Comparison of ENCODE assay signal across 8 cellular contexts in genomic region chr17:17682293-17682736, GRCh38. TPM values are rescaled to one million over a fixed set of nuclear protein-coding genes. Genes with fewer than 3 reads are reported as not detected.
DNase-seq lines count a peak whose midpoint lies in the region; ATAC-seq, FAIRE-seq and TF ChIP-seq lines count a peak whose summit lies in the region.

No MANE protein-coding gene starts in this region.

- H3K27me3 ChIP-seq in keratinocyte (ENCODE audit: control insufficient read depth, extremely low read depth, insufficient read depth, low read length) (no peaks in the 10 kb centered on the region), spleen (replicated peaks in 1 of 7) (no peaks in the 10 kb centered on the region)

- H3K36me3 ChIP-seq in keratinocyte (ENCODE audit: control insufficient read depth in 2 of 2, extremely low read depth in 1 of 2, insufficient read depth in 2 of 2, low read length in 2 of 2) (no peaks in the 10 kb centered on the region), spleen (no peaks in the 10 kb centered on the region)

- no peaks in the 10 kb centered on the region for H3K9me1 ChIP-seq in keratinocyte (ENCODE audit: control insufficient read depth, extremely low read depth, insufficient read depth, low read length)

- peaks cover 51% of the 10 kb centered on the region for H3K79me2 ChIP-seq in keratinocyte (ENCODE audit: control insufficient read depth, insufficient read depth, low read length)

- no peak for FAIRE-seq in keratinocyte (lab: Jason Lieb, UNC)

- H3K27ac Mint-ChIP-seq in T-helper 17 cell (peak overlapping the region; percentile 91), brain (peak overlapping the region; percentile 60 to 99 (median 93))

- peaks cover 43% of the 10 kb centered on the region for H3K4me1 ChIP-seq in keratinocyte (ENCODE audit: control insufficient read depth, extremely low read depth, insufficient read depth, low read length)
- peaks cover 22 to 70% (median 46%) of the 10 kb centered on the region in 6 donors for H3K4me1 ChIP-seq in spleen

- no peak for TF ChIP-seq POLR2A in spleen (IDR thresholded peaks at IDR 0.05)

- dilution Hi-C loops in keratinocyte (cut with MboI; ENCODE audit: extremely low pct_ligation_motif_present, low sequenced_read_pairs): no loop called here

- H3K36me3 Mint-ChIP-seq in T-helper 17 cell (ENCODE audit: low read depth) (no peaks in the 10 kb centered on the region), brain (peaks cover 2% of the 10 kb centered on the region)

- peaks cover 5% of the 10 kb centered on the region for H3K27me3 Mint-ChIP-seq in T-helper 17 cell
- peaks cover 9% of the 10 kb centered on the region for H3K27me3 Mint-ChIP-seq in brain

- peaks cover 8% of the 10 kb centered on the region for H4K20me1 ChIP-seq in keratinocyte (ENCODE audit: control insufficient read depth, extremely low read depth, insufficient read depth, low read length)

- H2AFZ ChIP-seq in keratinocyte (ENCODE audit: control insufficient read depth, low read length): no peak overlapping the region

- ATAC-seq in HG03139 (IDR thresholded peaks at IDR 0.05; ENCODE audit: unreplicated experiment) (peak; percentile 35), T-helper 17 cell (peak; percentile 21), HG03457 (IDR thresholded peaks at IDR 0.05; ENCODE audit: unreplicated experiment) (no peak)

- TF ChIP-seq CTCF in brain (conservative IDR thresholded peaks at IDR 0.05): peak in 1 of 2 experiments; percentile 9
- TF ChIP-seq CTCF in keratinocyte (optimal IDR thresholded peaks at IDR 0.05 in 1 of 3, IDR thresholded peaks at IDR 0.05 in 1 of 3, conservative IDR thresholded peaks at IDR 0.05 in 1 of 3; ENCODE audit: extremely low read depth in 1 of 3, insufficient read depth in 2 of 3, low read length in 3 of 3): no peak
- TF ChIP-seq CTCF in spleen (IDR thresholded peaks at IDR 0.05 in 8 of 11, conservative IDR thresholded peaks at IDR 0.05 in 3 of 11): peak in 1 of 11 experiments; percentile 22

- H3K4me1 Mint-ChIP-seq in T-helper 17 cell: peaks cover 23% of the 10 kb centered on the region
- H3K4me1 Mint-ChIP-seq in brain: peaks cover 48% of the 10 kb centered on the region

- peak overlapping the region; percentile 91 for H3K9ac ChIP-seq in keratinocyte (ENCODE audit: control insufficient read depth, extremely low read depth, insufficient read depth, low read length)

- H3K4me3 Mint-ChIP-seq in T-helper 17 cell (peak overlapping the region; percentile 93), brain (peak overlapping the region; percentile 90 to 96 (median 92))

- intact Hi-C loops in spleen (cut with DNase I; ENCODE audit: low total_unique reads): loop anchor here (10.0 kb wide), 1 partner anchor 352 kb away; the partner anchor contains the start of genes ATPAF2 and GID4

- H3K4me3 ChIP-seq in keratinocyte (ENCODE audit: control insufficient read depth in 2 of 3, extremely low read depth in 1 of 3, insufficient read depth in 2 of 3, low read depth in 1 of 3, low read length in 3 of 3) (peak overlapping the region; percentile 77 to 87 (median 84)), spleen (peak overlapping the region; percentile 66 to 93 (median 81))

- peaks cover 0 to 3% (median 0%) of the 10 kb centered on the region in 5 experiments for H3K9me3 Mint-ChIP-seq in brain

- H3K27ac ChIP-seq in keratinocyte (ENCODE audit: control insufficient read depth, insufficient read depth, low read length) (peak overlapping the region; percentile 87), spleen (peak overlapping the region; percentile 90 to 96 (median 94))

- peak overlapping the region; percentile 95 for H3K4me2 ChIP-seq in keratinocyte (ENCODE audit: control insufficient read depth, extremely low read depth, insufficient read depth, low read depth, low read length)

- 0 to 1% (median 0%) methylated on average over 13 to 49 of the region's 49 CpGs for WGBS in spleen, 5 donors

- H3K9me3 ChIP-seq in T-helper 17 cell (ENCODE audit: control insufficient read depth, low read length, poor library complexity, severe bottlenecking) (no peaks in the 10 kb centered on the region), keratinocyte (ENCODE audit: control insufficient read depth, low read depth, low read length) (no peaks in the 10 kb centered on the region), spleen (no peaks in the 10 kb centered on the region)

- DNase-seq in NCI-H748 (lab: John Stamatoyannopoulos, UW; ENCODE audit: unreplicated experiment) (peak; percentile 62), NCI-H748 treated with DMSO at 0.1 percent for 48 hours (lab: John Stamatoyannopoulos, UW) (no peak), T-helper 17 cell (peak; percentile 21 to 33 (median 28)), keratinocyte (ENCODE audit: low read depth, low spot score) (no peak), spleen (peak; percentile 92)

RNA-seq across cellular contexts. Expression of gene RAI1, which starts 1.1 kb away (rescaled TPM):
- total RNA-seq in T-helper 17 cell (10 to 100 TPM; 18.4 to 18.6 TPM), spleen (10 to 100 TPM; 28.9 to 61.9 (median 40.3) TPM)
- polyA plus RNA-seq in brain (ENCODE audit: insufficient read depth, low read depth, low replicate concordance) (22.1 TPM), keratinocyte (2.6 to 3.8 TPM (median 3.2 TPM) in 3 replicates), spleen (10 to 100 TPM in 1 of 3 donors, 1 to 10 TPM in 2; 5.4 to 19.7 (median 6.1) TPM)
- polyA plus RNA-seq in keratinocyte (2011; ENCODE audit: low read depth): 4.4 TPM
- polyA plus RNA-seq in keratinocyte (2011; cell fraction: cytosol; rRNA removed): 1.5 and 4.3 TPM in 2 replicates
- polyA plus RNA-seq in keratinocyte (2011; cell fraction: nucleus; rRNA removed): 12.7 and 22.4 TPM in 2 replicates
- 7.9 and 17.1 TPM in 2 replicates for polyA plus RNA-seq in keratinocyte (2012; ENCODE audit: low replicate concordance)
- polyA minus RNA-seq in keratinocyte: 7.0 to 17.7 TPM (median 7.2 TPM) in 3 replicates
- polyA minus RNA-seq in keratinocyte (2011; cell fraction: cytosol; rRNA and poly(A)+ RNA removed): 12.1 TPM
- 16.7 and 20.6 TPM in 2 replicates for polyA minus RNA-seq in keratinocyte (2011; cell fraction: nucleus; rRNA and poly(A)+ RNA removed)

Comparison
In these comparisons a context has a peak if more than half of its experiments do, and no peak if none do; other contexts are left out.
1. DNase-seq: peak in NCI-H748 (single experiment), T-helper 17 cell (3 of 3) and spleen (single experiment); none in NCI-H748 treated with DMSO at 0.1 percent for 48 hours (single experiment) and keratinocyte (single experiment).